8 cellular contexts compared by ENCODE assay signal in genomic region chr20:45791668-45792512, GRCh38. TPM values are rescaled to one million over a fixed set of nuclear protein-coding genes. Genes with fewer than 3 reads are reported as not detected.
DNase-seq lines count a peak whose midpoint lies in the region; ATAC-seq and TF ChIP-seq lines count a peak whose summit lies in the region.

DNTTIP1 (plus strand) TSS chr20:45791954; CDS start chr20:45792005, 51 bp downstream.
WFDC3 (minus strand) TSS chr20:45791883; CDS start chr20:45789975, 1,908 bp downstream.

- peaks cover 16% of the 10 kb centered on the region for H3K4me1 ChIP-seq in CD8-positive, alpha-beta T cell (ENCODE audit: insufficient read depth, low read length)
- peaks cover 4% of the 10 kb centered on the region for H3K4me1 ChIP-seq in endodermal cell (ENCODE audit: control insufficient read depth, insufficient read depth, low read length)

- CTCF ChIA-PET in CD8-positive, alpha-beta T cell (lab: Charles Lee): interaction anchor here (1.0 to 1.3 kb wide), 2 partner anchors 21 to 171 kb away, joined by 3 read pairs; no protein-coding TSS in a partner anchor

- H3K4me3 ChIP-seq in CD8-positive, alpha-beta T cell (ENCODE audit: low read depth, low read length): peak within 1 kb of the TSS; percentile 100
- peak within 1 kb of the TSS; percentile 92 for H3K4me3 ChIP-seq in endodermal cell (ENCODE audit: low read length)

- H3K4me3 Mint-ChIP-seq in CD8-positive, alpha-beta T cell: peak within 1 kb of the TSS; percentile 93
- H3K4me3 Mint-ChIP-seq in endodermal cell: peak within 1 kb of the TSS; percentile 81

- peak; percentile 83 for ATAC-seq in CD8-positive, alpha-beta T cell
- peak; percentile 93 for ATAC-seq in GM19463 (IDR thresholded peaks at IDR 0.05; ENCODE audit: unreplicated experiment)

- H3K27me3 ChIP-seq in CD8-positive, alpha-beta T cell (ENCODE audit: insufficient read depth, low read length): no peaks in the 10 kb centered on the region
- no peaks in the 10 kb centered on the region for H3K27me3 ChIP-seq in endodermal cell (ENCODE audit: control insufficient read depth, insufficient read depth, low read length, poor library complexity, severe bottlenecking)

- no peaks in the 10 kb centered on the region for H3K9me3 ChIP-seq in CD8-positive, alpha-beta T cell (ENCODE audit: low read length)
- H3K9me3 ChIP-seq in endodermal cell (ENCODE audit: control insufficient read depth, low read length): no peaks in the 10 kb centered on the region

- WGBS in endodermal cell (ENCODE audit: insufficient coverage in 1 of 2, insufficient read length in 1 of 2), 2 experiments: 1 to 2% methylated on average over 12 to 63 of the region's 63 CpGs

- H3K36me3 Mint-ChIP-seq in CD8-positive, alpha-beta T cell: peaks cover 34% of the 10 kb centered on the region
- H3K36me3 Mint-ChIP-seq in endodermal cell (ENCODE audit: low read depth): peaks cover 29% of the 10 kb centered on the region

- intact Hi-C loops in CD8-positive, alpha-beta T cell (cut with DNase I, micrococcal nuclease): loop anchor here (1.0 to 10.0 kb wide), 11 partner anchors 20 to 570 kb away; partner anchors contain the start of genes ACOT8 (in 2 of the 2), SYS1 (in 2 of the 2), UBE2C (in 2 of the 2) and ZSWIM3 (in 2 of the 2)

- no peaks in the 10 kb centered on the region for H3K9me3 Mint-ChIP-seq in CD8-positive, alpha-beta T cell
- no peaks in the 10 kb centered on the region for H3K9me3 Mint-ChIP-seq in endodermal cell

- H3K9ac ChIP-seq in endodermal cell (ENCODE audit: extremely low read depth, low read length, poor library complexity, severe bottlenecking): peak within 1 kb of the TSS; percentile 86

- H3K27ac ChIP-seq in CD8-positive, alpha-beta T cell (ENCODE audit: low read depth, low read length): peak within 1 kb of the TSS; percentile 96
- peak within 1 kb of the TSS; percentile 38 for H3K27ac ChIP-seq in endodermal cell (ENCODE audit: low read depth, low read length)

- peaks cover 16% of the 10 kb centered on the region for H3K36me3 ChIP-seq in CD8-positive, alpha-beta T cell (ENCODE audit: insufficient read depth, low read length)
- peaks cover 32% of the 10 kb centered on the region for H3K36me3 ChIP-seq in endodermal cell (ENCODE audit: control insufficient read depth, insufficient read depth, low read length)

- peaks cover 19% of the 10 kb centered on the region for H3K4me1 Mint-ChIP-seq in CD8-positive, alpha-beta T cell (ENCODE audit: low read depth)
- H3K4me1 Mint-ChIP-seq in endodermal cell: peaks cover 7% of the 10 kb centered on the region

- H3K27ac Mint-ChIP-seq in CD8-positive, alpha-beta T cell: peak within 1 kb of the TSS; percentile 93
- peak within 1 kb of the TSS; percentile 94 for H3K27ac Mint-ChIP-seq in endodermal cell

- DNase-seq in CD8-positive, alpha-beta T cell: peak; percentile 67 to 90 (median 85)
- DNase-seq in HT1080 (ENCODE audit: low read depth) (peak; percentile 86), NOMO-1 (lab: John Stamatoyannopoulos, UW; ENCODE audit: unreplicated experiment in 2 of 2) (peak; percentile 85 to 89), endodermal cell (peak; percentile 96), mesenteric fat pad (ENCODE audit: low spot score) (peak; percentile 99)
- peak; percentile 67 for DNase-seq in activated CD8-positive, alpha-beta memory T cell treated with anti-CD3 and anti-CD28 coated beads, Interleukin-2, amount 50 U/mL, for 1 hour (ENCODE audit: extremely low read depth)
- peak; percentile 77 for DNase-seq in stimulated activated CD8-positive, alpha-beta memory T cell treated with anti-CD3 and anti-CD28 coated beads, Interleukin-12 subunit alpha, Interleukin-12 subunit beta, amount 100 ng/mL, for 4 hours (ENCODE audit: low read depth)

- no peak for TF ChIP-seq CTCF in CD8-positive, alpha-beta T cell (IDR thresholded peaks at IDR 0.05)
- no peak for TF ChIP-seq CTCF in endodermal cell (conservative IDR thresholded peaks at IDR 0.05)

- H3K27me3 Mint-ChIP-seq in CD8-positive, alpha-beta T cell (ENCODE audit: low read depth): no peaks in the 10 kb centered on the region
- H3K27me3 Mint-ChIP-seq in endodermal cell (ENCODE audit: insufficient read depth): no peaks in the 10 kb centered on the region

- POLR2A ChIA-PET in CD8-positive, alpha-beta T cell (lab: Charles Lee): interaction anchor here (1.0 to 1.2 kb wide), 2 partner anchors 143 to 178 kb away, joined by 3 read pairs; no protein-coding TSS in a partner anchor

RNA-seq across cellular contexts. Expression of gene DNTTIP1, which starts in this region (rescaled TPM):
- 10 to 100 TPM; 10.5 to 12.1 TPM for total RNA-seq in CD8-positive, alpha-beta T cell
- total RNA-seq in HT1080 (2014; rRNA removed; shearing (Covaris generic)): 63.7 and 101 TPM in 2 replicates
- 99.4 and 108 TPM in 2 replicates for polyA plus RNA-seq in HT1080 (2015; cell fraction: cytosol; rRNA removed)
- 73.9 and 79.6 TPM in 2 replicates for polyA plus RNA-seq in HT1080 (2015; cell fraction: nucleus; rRNA removed)
- 10 to 100 TPM; 31.5 to 36.1 TPM for total RNA-seq in endodermal cell
- 46.4 TPM for polyA plus RNA-seq in endodermal cell (2013, experiment 1 of 2)
- polyA plus RNA-seq in endodermal cell (2013, experiment 2 of 2): 43.3 TPM
- total RNA-seq in mesenteric fat pad: 21.8 TPM

RNA-seq across cellular contexts. Expression of gene WFDC3, which starts in this region (rescaled TPM):
- not detected for total RNA-seq in CD8-positive, alpha-beta T cell
- 0.31 and 3.1 TPM in 2 replicates for total RNA-seq in HT1080 (2014; rRNA removed; shearing (Covaris generic))
- polyA plus RNA-seq in HT1080 (2015; cell fraction: cytosol; rRNA removed): 0.90 and 1.5 TPM in 2 replicates
- 1.3 TPM in 1 of 2 replicates, not detected in the other for polyA plus RNA-seq in HT1080 (2015; cell fraction: nucleus; rRNA removed)
- total RNA-seq in endodermal cell: under 1 TPM in 1 of 2 donors, not detected in 1; 0.66 TPM
- not detected for polyA plus RNA-seq in endodermal cell (2013, experiment 1 of 2)
- polyA plus RNA-seq in endodermal cell (2013, experiment 2 of 2): not detected
- total RNA-seq in mesenteric fat pad: 0.58 TPM

Comparison
In these comparisons a context has a peak if more than half of its experiments do, and no peak if none do; other contexts are left out.
1. Peak in every context shown above with its lines: DNase-seq, ATAC-seq, H3K4me3 ChIP-seq and H3K27ac ChIP-seq.